In the genomic region with DNA sequence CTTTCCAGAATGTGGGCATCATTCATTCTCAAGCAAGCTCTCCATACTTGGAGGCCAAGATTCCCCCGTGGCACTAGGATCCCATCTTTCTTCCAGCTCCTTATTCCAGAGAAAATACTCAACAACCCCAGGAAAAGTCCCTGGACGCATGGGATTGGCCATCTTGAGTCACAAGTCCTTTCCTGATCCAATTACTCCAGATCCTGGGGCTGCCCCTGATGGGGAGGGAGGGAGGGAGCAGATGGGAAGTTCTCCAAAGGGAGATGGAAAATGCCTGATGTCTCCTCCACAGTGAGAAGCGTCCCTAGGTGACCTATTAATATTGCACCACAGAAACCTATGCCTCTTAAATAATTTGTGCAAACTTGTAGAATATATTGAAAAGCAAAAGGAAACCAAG, we compare ENCODE assay signal across 18 cellular contexts. TPM values are rescaled to one million over a fixed set of nuclear protein-coding genes. Genes with fewer than 3 reads are reported as not detected.
DNase-seq lines count a peak whose midpoint lies in the region; ATAC-seq, FAIRE-seq and TF ChIP-seq lines count a peak whose summit lies in the region.
"Had no signal": no experiment of that assay in that cellular context is flagged by ENCODE, and none has a peak within 500 bp of the region (broad histone marks: within the 10 kb centered on the region; RNA-seq: fewer than 3 reads in every experiment).

No MANE protein-coding gene starts in this region.

- H3K27ac ChIP-seq in GM23338 (ENCODE audit: low read depth) (no peak overlapping the region), kidney (ENCODE audit: low read depth in 2 of 2, low read length in 2 of 2) (no peak overlapping the region), spleen (no peak overlapping the region)
- H3K27ac ChIP-seq: A549, GM23248, SK-N-MC had no signal

- ATAC-seq in GM23338, result no peak; the same call in 2 of the 3 replicates
- ATAC-seq: A549, K562, PC-3 had no signal

- no peak for TF ChIP-seq CTCF in GM23338 (conservative IDR thresholded peaks at IDR 0.05; ENCODE audit: low read depth in 2 of 2)
- no peak for TF ChIP-seq CTCF in foreskin fibroblast (IDR thresholded peaks at IDR 0.05; ENCODE audit: low read depth, low read length)
- no peak for TF ChIP-seq CTCF in kidney (IDR thresholded peaks at IDR 0.05; ENCODE audit: borderline replicate concordance, extremely low read depth, insufficient read depth)
- no peak for TF ChIP-seq CTCF in spleen (IDR thresholded peaks at IDR 0.05 in 8 of 11, conservative IDR thresholded peaks at IDR 0.05 in 3 of 11)

- 0 out of 3 replicates have a peak, but pooled peaks cover 4% of the 10 kb centered on the region for H3K4me1 Mint-ChIP-seq in GM23338

- intact Hi-C loops in kidney (cut with DNase I), result no loop called here
- intact Hi-C loops in spleen (cut with DNase I; ENCODE audit: low total_unique reads), result no loop called here

- no peaks in the 10 kb centered on the region for H3K9me2 ChIP-seq in GM23338 (ENCODE audit: insufficient read depth)

- H3K9ac ChIP-seq in kidney (ENCODE audit: low read length in 2 of 2), result no peak overlapping the region
- H3K9ac ChIP-seq: GM23248 had no signal

- H3K9me3 ChIP-seq in kidney (ENCODE audit: control insufficient read depth in 1 of 2, low read length in 2 of 2) (no peaks in the 10 kb centered on the region), spleen (no peaks in the 10 kb centered on the region)
- H3K9me3 ChIP-seq: A549 had no signal

- DNase-seq in A172 (ENCODE audit: low spot score) (peak; percentile 6), GM23338 (ENCODE audit: low spot score) (peak; percentile 31), RPMI7951 (ENCODE audit: low read depth) (peak; percentile 9), foreskin fibroblast (peak; percentile 3 to 27), NCI-H1930 (lab: John Stamatoyannopoulos, UW) (no peak), kidney (no peak), spleen (no peak)
- DNase-seq: C1 segment of cervical spinal cord, GM23248, MV-4-11, NCI-H1417, NCI-H2081, NCI-H2227 treated with DMSO at 0.1 percent for 48 hours, NCI-H526 treated with DMSO at 0.1 percent for 48 hours, PC-3 had no signal

- H3K9me3 Mint-ChIP-seq in GM23338, result no peaks in the 10 kb centered on the region

- H3K27me3 ChIP-seq in GM23338 (ENCODE audit: insufficient read depth), result no peaks in the 10 kb centered on the region
- H3K27me3 ChIP-seq in spleen (replicated peaks in 1 of 7), result peaks cover 0 to 36% (median 10%) of the 10 kb centered on the region in 7 donors

- H3K4me3 Mint-ChIP-seq in GM23338, result no peak overlapping the region

- no peaks in the 10 kb centered on the region; the same call in 1 of the 2 replicates for H4K20me1 ChIP-seq in GM23338 (replicated peaks; ENCODE audit: insufficient read depth)

- no peak overlapping the region for H3K4me3 ChIP-seq in GM23338
- no peak overlapping the region for H3K4me3 ChIP-seq in foreskin fibroblast (ENCODE audit: low read depth in 1 of 2, low read length in 2 of 2)
- H3K4me3 ChIP-seq in kidney (ENCODE audit: low read length in 2 of 2), result no peak overlapping the region
- no peak overlapping the region for H3K4me3 ChIP-seq in spleen
- H3K4me3 ChIP-seq: A549, GM23248, K562, SK-N-MC had no signal

- H3K4me2 ChIP-seq in GM23338, result no peak overlapping the region
- H3K4me2 ChIP-seq: A549 had no signal

- H3K79me2 ChIP-seq in GM23338 (replicated peaks; ENCODE audit: insufficient read depth), result no peaks in the 10 kb centered on the region

- H3K27me3 Mint-ChIP-seq in GM23338 (ENCODE audit: insufficient read depth, low read depth, poor library complexity), result no peaks in the 10 kb centered on the region

- H3K36me3 Mint-ChIP-seq in GM23338 (ENCODE audit: low read depth), result no peaks in the 10 kb centered on the region

- 65 to 81% (median 80%) methylated on average over 3 of the region's 3 CpGs for WGBS in spleen, 5 donors

- no peaks in the 10 kb centered on the region for H3K4me1 ChIP-seq in GM23338 (ENCODE audit: insufficient read depth)
- H3K4me1 ChIP-seq in kidney (ENCODE audit: control insufficient read depth in 1 of 2, insufficient read depth in 1 of 2, low read depth in 1 of 2, low read length in 2 of 2), result peaks cover 0 to 2% of the 10 kb centered on the region in 2 donors
- no peaks in the 10 kb centered on the region for H3K4me1 ChIP-seq in spleen

- no peak overlapping the region for H2AFZ ChIP-seq in GM23338
- H2AFZ ChIP-seq: GM23248 had no signal

- no peak for FAIRE-seq in kidney (lab: Jason Lieb, UNC)
- FAIRE-seq: A549, K562 had no signal

- no peak for TF ChIP-seq POLR2A in spleen (IDR thresholded peaks at IDR 0.05)

- H3K36me3 ChIP-seq in GM23338 (ENCODE audit: insufficient read depth) (no peaks in the 10 kb centered on the region), kidney (ENCODE audit: control insufficient read depth in 1 of 2, insufficient read depth in 2 of 2, low read length in 2 of 2) (peaks cover 0 to 3% of the 10 kb centered on the region in 2 donors), spleen (peaks cover 0 to 16% (median under 1%) of the 10 kb centered on the region in 6 donors)

- no peak overlapping the region for H3K27ac Mint-ChIP-seq in GM23338

- H3F3A ChIP-seq in GM23338 (replicated peaks; ENCODE audit: low read depth), result no peaks in the 10 kb centered on the region

TF ChIP-seq in GM23338, 12 proteins besides CTCF, POLR2A, EP300 and RAD21:
- TF ChIP-seq JUNB (IDR thresholded peaks at IDR 0.05; ENCODE audit: unreplicated experiment) (no peak), NANOG (IDR thresholded peaks at IDR 0.05; ENCODE audit: borderline replicate concordance) (no peak), CREB1 (CRISPR knock-in tag; IDR thresholded peaks at IDR 0.05; ENCODE audit: low read depth) (no peak)
TF ChIP-seq in GM23338: peak in this region for 0.

RNA-seq across cellular contexts. Expression of a gene that starts 12.4 kb away (rescaled TPM):
- total RNA-seq in A172 (2014; rRNA removed; shearing (Covaris generic)), result not detected in 2 replicates
- 0.89 and 1.0 TPM in 2 replicates for total RNA-seq in GM23338 (2014; rRNA removed; shearing (Covaris generic))
- polyA plus RNA-seq in GM23338 (2016; fragmentation: Nextera tagmentation; extraction: Ambion mirVana), result 0.21 and 0.42 TPM in 2 replicates
- total RNA-seq in RPMI7951 (2014; rRNA removed; shearing (Covaris generic)), result not detected in 2 replicates
- total RNA-seq in kidney, result 1.4 TPM
- 6.3 TPM for polyA plus RNA-seq in kidney (ENCODE audit: insufficient read depth, low read depth, low replicate concordance)
- 1 to 10 TPM in 4 of 7 donors, under 1 TPM in 3; 0.60 to 1.4 (median 1.0) TPM for total RNA-seq in spleen
- under 1 TPM; 0.33 to 0.45 (median 0.39) TPM for polyA plus RNA-seq in spleen
- total RNA-seq: GM23248 had no signal
- polyA plus RNA-seq: A549, GM23248 had no signal

Comparison
In these comparisons a context has a peak if more than half of its experiments do, and no peak if none do; other contexts are left out.
1. DNase-seq: peak in A172 (single experiment), GM23338 (single experiment), RPMI7951 (single experiment) and foreskin fibroblast (2 of 2); none in NCI-H1930 (0 of 2), kidney (single experiment) and spleen (single experiment).